Comparison of ENCODE assay signal across 10 cellular contexts in genomic region chr22:46638601-46639431, GRCh38. TPM values are rescaled to one million over a fixed set of nuclear protein-coding genes. Genes with fewer than 3 reads are reported as not detected.
DNase-seq lines count a peak whose midpoint lies in the region; ATAC-seq, FAIRE-seq and TF ChIP-seq lines count a peak whose summit lies in the region.
"Had no signal": no experiment of that assay in that cellular context is flagged by ENCODE, and none has a peak within 500 bp of the region (broad histone marks: within the 10 kb centered on the region; RNA-seq: fewer than 3 reads in every experiment).

No MANE protein-coding gene starts in this region.

- no peak overlapping the region for H2AFZ ChIP-seq in hepatocyte

- intact Hi-C loops in Right ventricle myocardium superior (cut with DNase I): no loop called here
- intact Hi-C loops in adrenal gland (cut with DNase I): no loop called here

- H4K20me1 ChIP-seq in hepatocyte (ENCODE audit: insufficient read depth, poor library complexity, severe bottlenecking): no peaks in the 10 kb centered on the region

- no peak for DNase-seq in Right ventricle myocardium superior
- no peak for DNase-seq in right atrium auricular region (ENCODE audit: low spot score)
- DNase-seq in adrenal gland: peak in 6 of 7 donors; percentile 69 to 94 (median 79)
- DNase-seq in hepatocyte (ENCODE audit: low spot score): peak; percentile 86
- no peak for DNase-seq in urothelium cell line (ENCODE audit: low spot score)
- DNase-seq in AML-193 (lab: John Stamatoyannopoulos, UW): no peak
- DNase-seq in NCI-H526 (lab: John Stamatoyannopoulos, UW): no peak
- DNase-seq: NCI-H187, SIG-M5 had no signal

- H3K9me2 ChIP-seq in hepatocyte (replicated peaks; ENCODE audit: insufficient read depth): no peaks in the 10 kb centered on the region

- H3K9me3 ChIP-seq in right atrium auricular region (no peaks in the 10 kb centered on the region), adrenal gland (replicated peaks in 1 of 3) (no peaks in the 10 kb centered on the region), hepatocyte (ENCODE audit: low read depth) (no peaks in the 10 kb centered on the region)

- no peak overlapping the region for H3K4me2 ChIP-seq in hepatocyte

- H3K36me3 ChIP-seq in right atrium auricular region: peaks cover 6% of the 10 kb centered on the region
- H3K36me3 ChIP-seq in adrenal gland (replicated peaks in 1 of 2): no peaks in the 10 kb centered on the region
- no peaks in the 10 kb centered on the region for H3K36me3 ChIP-seq in hepatocyte (replicated peaks; ENCODE audit: insufficient read depth, low read depth)

- WGBS in adrenal gland, 4 donors: 48 to 60% (median 50%) methylated on average over 14 to 18 of the region's 18 CpGs
- WGBS in hepatocyte (ENCODE audit: low lambda C conversion rate, missing lambda C conversion rate): 73% methylated on average over 18 of the region's 18 CpGs

- H3K27me3 ChIP-seq in right atrium auricular region (no peaks in the 10 kb centered on the region), adrenal gland (no peaks in the 10 kb centered on the region), hepatocyte (no peaks in the 10 kb centered on the region)

- TF ChIP-seq POLR2A in adrenal gland (IDR thresholded peaks at IDR 0.05): no peak

- TF ChIP-seq CTCF in right atrium auricular region (IDR thresholded peaks at IDR 0.05) (no peak), adrenal gland (IDR thresholded peaks at IDR 0.05) (no peak), hepatocyte (IDR thresholded peaks at IDR 0.05; ENCODE audit: poor library complexity) (no peak)

- H3K79me2 ChIP-seq in hepatocyte: peaks cover 7% of the 10 kb centered on the region

- peak; percentile 21 for ATAC-seq in Right ventricle myocardium superior (ENCODE audit: poor library complexity)
- no peak for ATAC-seq in GM21717 (IDR thresholded peaks at IDR 0.05; ENCODE audit: unreplicated experiment)

- peak; percentile 95 for FAIRE-seq in urothelium cell line (lab: Jason Lieb, UNC)

- peak overlapping the region in 1 of 2 donors; percentile 64 for H3K27ac ChIP-seq in right atrium auricular region
- peak overlapping the region in 4 of 5 donors; percentile 13 to 84 (median 50) for H3K27ac ChIP-seq in adrenal gland
- peak overlapping the region; percentile 81 for H3K27ac ChIP-seq in hepatocyte

- H3K4me1 ChIP-seq in right atrium auricular region (peaks cover 0 to 68% of the 10 kb centered on the region in 2 donors), adrenal gland (replicated peaks in 1 of 2) (peaks cover 6 to 19% of the 10 kb centered on the region in 2 donors), hepatocyte (ENCODE audit: insufficient read depth) (peaks cover 22% of the 10 kb centered on the region)

- H3K4me3 ChIP-seq in right atrium auricular region (no peak overlapping the region), adrenal gland (no peak overlapping the region), hepatocyte (no peak overlapping the region)

RNA-seq across cellular contexts. Expression of gene GRAMD4, which starts 18.6 kb away (rescaled TPM):
- 80.7 TPM for total RNA-seq in Right ventricle myocardium superior
- 10 to 100 TPM; 29.1 to 31.6 TPM for total RNA-seq in right atrium auricular region
- total RNA-seq in adrenal gland: 100 to 1,000 TPM in 3 of 8 donors, 10 to 100 TPM in 5; 38.8 to 241 (median 80.6) TPM
- 10 to 100 TPM; 18.4 to 93.7 (median 39.0) TPM for polyA plus RNA-seq in adrenal gland
- 21.2 and 21.8 TPM in 2 replicates for total RNA-seq in hepatocyte
- polyA plus RNA-seq in hepatocyte: 31.0 and 32.6 TPM in 2 replicates

Comparison
In these comparisons a context has a peak if more than half of its experiments do, and no peak if none do; other contexts are left out.
1. DNase-seq: peak in adrenal gland (6 of 7) and hepatocyte (single experiment); none in Right ventricle myocardium superior (single experiment), right atrium auricular region (single experiment), urothelium cell line (single experiment), AML-193 (0 of 2) and NCI-H526 (0 of 2).